In genomic region chr3:71684752-71685151, GRCh38 we compare ENCODE assay signal across 9 cellular contexts. TPM values are rescaled to one million over a fixed set of nuclear protein-coding genes. Genes with fewer than 3 reads are reported as not detected.
DNase-seq lines count a peak whose midpoint lies in the region; ATAC-seq, FAIRE-seq and TF ChIP-seq lines count a peak whose summit lies in the region.
"Had no signal": no experiment of that assay in that cellular context is flagged by ENCODE, and none has a peak within 500 bp of the region (broad histone marks: within the 10 kb centered on the region; RNA-seq: fewer than 3 reads in every experiment).

No MANE protein-coding gene starts in this region.

- DNase-seq in heart right ventricle (peak in 1 of 2 donors; percentile 25), left ventricle myocardium inferior (no peak), astrocyte of the hippocampus (ENCODE audit: low read depth, low spot score) (peak; percentile 84), keratinocyte (ENCODE audit: low read depth, low spot score) (no peak), DMS153 treated with DMSO at 0.1 percent for 48 hours (lab: John Stamatoyannopoulos, UW; ENCODE audit: unreplicated experiment) (no peak), NCI-H1930 (lab: John Stamatoyannopoulos, UW) (no peak), NCI-H146 treated with DMSO at 0.1 percent for 48 hours (lab: John Stamatoyannopoulos, UW; ENCODE audit: unreplicated experiment) (no peak), chondrocyte (ENCODE audit: low spot score) (no peak)

- H3K27me3 Mint-ChIP-seq in chondrocyte (ENCODE audit: low read depth), result no peaks in the 10 kb centered on the region

- peaks cover 2% of the 10 kb centered on the region for H3K9me1 ChIP-seq in keratinocyte (ENCODE audit: control insufficient read depth, extremely low read depth, insufficient read depth, low read length)

- H3K4me2 ChIP-seq in keratinocyte (ENCODE audit: control insufficient read depth, extremely low read depth, insufficient read depth, low read depth, low read length), result peak overlapping the region; percentile 67

- intact Hi-C loops in heart right ventricle (cut with DNase I), result no loop called here
- intact Hi-C loops in left ventricle myocardium inferior (cut with micrococcal nuclease), result no loop called here

- H3K9me3 Mint-ChIP-seq in chondrocyte (ENCODE audit: low read depth), result no peaks in the 10 kb centered on the region

- peaks cover 0 to 60% (median 0%) of the 10 kb centered on the region in 9 donors for H3K36me3 ChIP-seq in heart right ventricle
- peaks cover 9% of the 10 kb centered on the region for H3K36me3 ChIP-seq in left ventricle myocardium inferior
- H3K36me3 ChIP-seq in keratinocyte (ENCODE audit: control insufficient read depth in 2 of 2, extremely low read depth in 1 of 2, insufficient read depth in 2 of 2, low read length in 2 of 2), result no peaks in the 10 kb centered on the region

- no peak overlapping the region for H3K27ac Mint-ChIP-seq in chondrocyte (ENCODE audit: unreplicated experiment)

- dilution Hi-C loops in keratinocyte (cut with MboI; ENCODE audit: extremely low pct_ligation_motif_present, low sequenced_read_pairs), result no loop called here

- H4K20me1 ChIP-seq in keratinocyte (ENCODE audit: control insufficient read depth, extremely low read depth, insufficient read depth, low read length), result no peaks in the 10 kb centered on the region

- peak in 6 of 8 donors; percentile 31 to 62 (median 48) for ATAC-seq in heart right ventricle

- no peak overlapping the region for H3K27ac ChIP-seq in heart right ventricle
- no peak overlapping the region for H3K27ac ChIP-seq in left ventricle myocardium inferior (replicated peaks)
- H3K27ac ChIP-seq in keratinocyte (ENCODE audit: control insufficient read depth, insufficient read depth, low read length), result no peak overlapping the region
- H3K27ac ChIP-seq: HL-60 had no signal

- peaks cover 3% of the 10 kb centered on the region for H3K36me3 Mint-ChIP-seq in chondrocyte (ENCODE audit: low read depth)

- H3K4me3 Mint-ChIP-seq in chondrocyte (ENCODE audit: unreplicated experiment), result no peak overlapping the region

- H3K4me3 ChIP-seq in heart right ventricle, result no peak overlapping the region
- H3K4me3 ChIP-seq in left ventricle myocardium inferior, result no peak overlapping the region
- peak overlapping the region in 1 of 3 experiments; percentile 31 for H3K4me3 ChIP-seq in keratinocyte (ENCODE audit: control insufficient read depth in 2 of 3, extremely low read depth in 1 of 3, insufficient read depth in 2 of 3, low read depth in 1 of 3, low read length in 3 of 3)

- 52 to 64% methylated on average over 5 of the region's 5 CpGs for WGBS in heart right ventricle, 2 donors

- H3K4me1 ChIP-seq in heart right ventricle, result peaks cover 0 to 38% (median 10%) of the 10 kb centered on the region in 9 donors
- peaks cover 32% of the 10 kb centered on the region for H3K4me1 ChIP-seq in left ventricle myocardium inferior
- H3K4me1 ChIP-seq in keratinocyte (ENCODE audit: control insufficient read depth, extremely low read depth, insufficient read depth, low read length), result peaks cover 52% of the 10 kb centered on the region

- peaks cover 28% of the 10 kb centered on the region for H3K4me1 Mint-ChIP-seq in chondrocyte (ENCODE audit: low read depth)

- no peaks in the 10 kb centered on the region for H3K79me2 ChIP-seq in keratinocyte (ENCODE audit: control insufficient read depth, insufficient read depth, low read length)

- H3K9me3 ChIP-seq in heart right ventricle (no peaks in the 10 kb centered on the region), left ventricle myocardium inferior (replicated peaks) (no peaks in the 10 kb centered on the region), keratinocyte (ENCODE audit: control insufficient read depth, low read depth, low read length) (no peaks in the 10 kb centered on the region)

- H2AFZ ChIP-seq in keratinocyte (ENCODE audit: control insufficient read depth, low read length), result no peak overlapping the region

- TF ChIP-seq CTCF in heart right ventricle (IDR thresholded peaks at IDR 0.05) (no peak), left ventricle myocardium inferior (IDR thresholded peaks at IDR 0.05; ENCODE audit: borderline replicate concordance) (no peak), keratinocyte (optimal IDR thresholded peaks at IDR 0.05 in 1 of 3, IDR thresholded peaks at IDR 0.05 in 1 of 3, conservative IDR thresholded peaks at IDR 0.05 in 1 of 3; ENCODE audit: extremely low read depth in 1 of 3, insufficient read depth in 2 of 3, low read length in 3 of 3) (no peak), chondrocyte (IDR thresholded peaks at IDR 0.05) (no peak)

- H3K27me3 ChIP-seq in heart right ventricle (no peaks in the 10 kb centered on the region), left ventricle myocardium inferior (ENCODE audit: low read depth) (no peaks in the 10 kb centered on the region), keratinocyte (ENCODE audit: control insufficient read depth, extremely low read depth, insufficient read depth, low read length) (no peaks in the 10 kb centered on the region)

- no peak overlapping the region for H3K9ac ChIP-seq in keratinocyte (ENCODE audit: control insufficient read depth, extremely low read depth, insufficient read depth, low read length)

- peak; percentile 89 for FAIRE-seq in keratinocyte (lab: Jason Lieb, UNC)

RNA-seq across cellular contexts. Expression of gene EIF4E3, which starts 40.5 kb away (rescaled TPM):
- total RNA-seq in heart right ventricle, result 10 to 100 TPM; 44.8 to 58.1 (median 53.0) TPM
- polyA plus RNA-seq in heart right ventricle, result 10 to 100 TPM; 12.9 to 13.1 TPM
- 48.9 TPM for total RNA-seq in left ventricle myocardium inferior
- polyA plus RNA-seq in keratinocyte, result 0.79 to 3.7 TPM (median 2.2 TPM) in 3 replicates
- 1.9 TPM for polyA plus RNA-seq in keratinocyte (2011; ENCODE audit: low read depth)
- polyA plus RNA-seq in keratinocyte (2011; cell fraction: cytosol; rRNA removed), result 2.4 and 4.0 TPM in 2 replicates
- 0.92 and 1.3 TPM in 2 replicates for polyA plus RNA-seq in keratinocyte (2011; cell fraction: nucleus; rRNA removed)
- 1.5 and 2.0 TPM in 2 replicates for polyA plus RNA-seq in keratinocyte (2012; ENCODE audit: low replicate concordance)
- 0.62 to 3.0 TPM (median 1.6 TPM) in 3 replicates for polyA minus RNA-seq in keratinocyte
- polyA minus RNA-seq in keratinocyte (2011; cell fraction: cytosol; rRNA and poly(A)+ RNA removed), result 2.7 TPM
- polyA minus RNA-seq in keratinocyte (2011; cell fraction: nucleus; rRNA and poly(A)+ RNA removed), result 0.63 and 1.0 TPM in 2 replicates
- total RNA-seq in chondrocyte, result 10.6 to 12.4 TPM (median 11.8 TPM) in 3 replicates
